In the genomic region with DNA sequence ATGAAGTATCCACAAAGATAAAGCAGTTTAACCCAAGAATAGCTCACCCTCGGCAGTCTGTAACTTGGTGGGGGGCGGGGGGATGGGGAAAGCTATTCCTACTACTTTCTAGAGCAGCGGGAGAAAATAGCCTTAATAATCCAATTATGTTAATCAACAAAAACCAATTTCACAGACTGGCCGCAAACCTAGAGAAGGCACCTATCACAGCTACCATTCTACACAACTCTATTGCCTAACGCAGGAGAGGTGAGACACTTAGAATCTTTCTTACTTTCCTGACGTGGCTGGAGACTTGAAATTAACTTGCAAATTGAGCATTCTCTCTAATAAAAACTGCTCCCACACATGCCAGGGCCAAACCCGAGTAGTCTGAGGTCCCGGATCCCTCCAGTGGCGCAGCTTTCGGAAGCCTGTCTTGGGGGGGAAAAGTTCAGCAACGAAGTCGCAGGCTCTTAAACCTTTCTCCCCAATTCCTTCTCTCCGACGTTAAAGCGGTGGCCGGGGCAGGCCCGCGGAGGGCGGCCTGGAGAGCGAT, we compare ENCODE assay signal across 8 cellular contexts. TPM values are rescaled to one million over a fixed set of nuclear protein-coding genes. Genes with fewer than 3 reads are reported as not detected.
A peak's percentile ranks its signal among the peaks of the same experiment; 100 is the strongest.
DNase-seq lines count a peak whose midpoint lies in the region; ATAC-seq and TF ChIP-seq lines count a peak whose summit lies in the region.

No MANE protein-coding gene starts in this region.

- H3K4me3 Mint-ChIP-seq in nephron progenitor cell = peak overlapping the region; percentile 90

- H3K4me3 ChIP-seq in heart right ventricle (peak overlapping the region; percentile 76 to 99 (median 90)), ectodermal cell (ENCODE audit: insufficient read depth, low read depth, low read length) (peak overlapping the region; percentile 91)

- intact Hi-C loops in heart right ventricle (cut with DNase I) (no loop called here), Right ventricle myocardium superior (cut with DNase I) (no loop called here)

- peaks cover 24% of the 10 kb centered on the region for H3K4me1 Mint-ChIP-seq in nephron progenitor cell

- H3K36me3 ChIP-seq in heart right ventricle (peaks cover 0 to 34% (median 0%) of the 10 kb centered on the region in 9 donors), ectodermal cell (ENCODE audit: control insufficient read depth, insufficient read depth, low read length) (peaks cover 19% of the 10 kb centered on the region)

- DNase-seq in heart right ventricle (no peak), Right ventricle myocardium superior (no peak), NCI-H82 (lab: John Stamatoyannopoulos, UW) (peak; percentile 95), nephron progenitor cell (no peak), NCI-H1436 treated with DMSO at 0.1 percent for 48 hours (lab: John Stamatoyannopoulos, UW) (no peak), SW 1271 (lab: John Stamatoyannopoulos, UW) (no peak), NCI-H1930 (lab: John Stamatoyannopoulos, UW) (no peak)

- H3K4me1 ChIP-seq in heart right ventricle = peaks cover 3 to 31% (median 22%) of the 10 kb centered on the region in 9 donors
- peaks cover 5% of the 10 kb centered on the region for H3K4me1 ChIP-seq in ectodermal cell (ENCODE audit: control insufficient read depth, insufficient read depth, low read length)

- peaks cover 4% of the 10 kb centered on the region for H3K9me3 Mint-ChIP-seq in nephron progenitor cell

- H3K9me3 ChIP-seq in heart right ventricle (no peaks in the 10 kb centered on the region), ectodermal cell (ENCODE audit: control insufficient read depth, low read length) (no peaks in the 10 kb centered on the region)

- H3K27me3 ChIP-seq in heart right ventricle (no peaks in the 10 kb centered on the region), ectodermal cell (ENCODE audit: control insufficient read depth, insufficient read depth, low read length, poor library complexity, severe bottlenecking) (no peaks in the 10 kb centered on the region)

- TF ChIP-seq CTCF in heart right ventricle (IDR thresholded peaks at IDR 0.05) (no peak), nephron progenitor cell (IDR thresholded peaks at IDR 0.05) (no peak)

- 2 to 3% methylated on average over 19 to 20 of the region's 20 CpGs for WGBS in heart right ventricle, 2 donors
- 0 to 1% methylated on average over 19 to 20 of the region's 20 CpGs for WGBS in ectodermal cell, 2 experiments

- H3K27ac ChIP-seq in heart right ventricle (peak overlapping the region; percentile 88 to 97 (median 92)), ectodermal cell (ENCODE audit: insufficient read depth, low read depth, low read length, poor library complexity, severe bottlenecking) (peak overlapping the region; percentile 92)

- peak in 2 of 8 donors; percentile 1 to 20 for ATAC-seq in heart right ventricle
- no peak for ATAC-seq in Right ventricle myocardium superior (ENCODE audit: poor library complexity)

- H3K36me3 Mint-ChIP-seq in nephron progenitor cell (ENCODE audit: low read depth) = peaks cover 53% of the 10 kb centered on the region

- peak overlapping the region; percentile 87 for H3K27ac Mint-ChIP-seq in nephron progenitor cell

- no peaks in the 10 kb centered on the region for H3K27me3 Mint-ChIP-seq in nephron progenitor cell (ENCODE audit: low read depth, poor library complexity)

RNA-seq across cellular contexts. Expression of a gene that starts 0.8 kb away (rescaled TPM):
- total RNA-seq in heart right ventricle (10 to 100 TPM; 13.6 to 28.1 (median 20.9) TPM), Right ventricle myocardium superior (19.3 TPM)
- polyA plus RNA-seq in heart right ventricle = 10 to 100 TPM; 16.8 to 19.3 TPM
- polyA plus RNA-seq in ectodermal cell (2013, experiment 1 of 4) = 45.5 TPM
- 59.8 TPM for polyA plus RNA-seq in ectodermal cell (2013, experiment 2 of 4)
- 34.8 TPM for polyA plus RNA-seq in ectodermal cell (2013, experiment 3 of 4)
- 42.3 TPM for polyA plus RNA-seq in ectodermal cell (2013, experiment 4 of 4)

RNA-seq across cellular contexts. Expression of a gene that starts 0.9 kb away (rescaled TPM):
- total RNA-seq in heart right ventricle (10 to 100 TPM in 5 of 10 donors, 1 to 10 TPM in 5; 5.3 to 16.0 (median 9.8) TPM), Right ventricle myocardium superior (8.3 TPM)
- polyA plus RNA-seq in heart right ventricle = 1 to 10 TPM; 2.9 to 4.4 TPM
- 25.3 TPM for polyA plus RNA-seq in ectodermal cell (2013, experiment 1 of 4)
- polyA plus RNA-seq in ectodermal cell (2013, experiment 2 of 4) = 30.0 TPM
- polyA plus RNA-seq in ectodermal cell (2013, experiment 3 of 4) = 23.8 TPM
- polyA plus RNA-seq in ectodermal cell (2013, experiment 4 of 4) = 24.0 TPM

RNA-seq across cellular contexts. Expression of a gene that starts 33.4 kb away (rescaled TPM):
- 10 to 100 TPM; 17.9 to 30.5 (median 23.4) TPM for total RNA-seq in heart right ventricle
- polyA plus RNA-seq in heart right ventricle = 10 to 100 TPM; 12.8 to 15.4 TPM
- 19.4 TPM for total RNA-seq in Right ventricle myocardium superior
- polyA plus RNA-seq in ectodermal cell (2013, experiment 1 of 4) = 47.0 TPM
- 49.8 TPM for polyA plus RNA-seq in ectodermal cell (2013, experiment 2 of 4)
- 40.5 TPM for polyA plus RNA-seq in ectodermal cell (2013, experiment 3 of 4)
- polyA plus RNA-seq in ectodermal cell (2013, experiment 4 of 4) = 45.5 TPM

RNA-seq across cellular contexts. Expression of a gene that starts 34.5 kb away (rescaled TPM):
- 10 to 100 TPM; 21.6 to 33.4 (median 27.0) TPM for total RNA-seq in heart right ventricle
- polyA plus RNA-seq in heart right ventricle = 10 to 100 TPM; 21.0 to 75.1 TPM
- 23.0 TPM for total RNA-seq in Right ventricle myocardium superior
- 103 TPM for polyA plus RNA-seq in ectodermal cell (2013, experiment 1 of 4)
- polyA plus RNA-seq in ectodermal cell (2013, experiment 2 of 4) = 118 TPM
- 96.1 TPM for polyA plus RNA-seq in ectodermal cell (2013, experiment 3 of 4)
- polyA plus RNA-seq in ectodermal cell (2013, experiment 4 of 4) = 110 TPM
